Comparison of ENCODE assay signal across 8 cellular contexts in the genomic region with DNA sequence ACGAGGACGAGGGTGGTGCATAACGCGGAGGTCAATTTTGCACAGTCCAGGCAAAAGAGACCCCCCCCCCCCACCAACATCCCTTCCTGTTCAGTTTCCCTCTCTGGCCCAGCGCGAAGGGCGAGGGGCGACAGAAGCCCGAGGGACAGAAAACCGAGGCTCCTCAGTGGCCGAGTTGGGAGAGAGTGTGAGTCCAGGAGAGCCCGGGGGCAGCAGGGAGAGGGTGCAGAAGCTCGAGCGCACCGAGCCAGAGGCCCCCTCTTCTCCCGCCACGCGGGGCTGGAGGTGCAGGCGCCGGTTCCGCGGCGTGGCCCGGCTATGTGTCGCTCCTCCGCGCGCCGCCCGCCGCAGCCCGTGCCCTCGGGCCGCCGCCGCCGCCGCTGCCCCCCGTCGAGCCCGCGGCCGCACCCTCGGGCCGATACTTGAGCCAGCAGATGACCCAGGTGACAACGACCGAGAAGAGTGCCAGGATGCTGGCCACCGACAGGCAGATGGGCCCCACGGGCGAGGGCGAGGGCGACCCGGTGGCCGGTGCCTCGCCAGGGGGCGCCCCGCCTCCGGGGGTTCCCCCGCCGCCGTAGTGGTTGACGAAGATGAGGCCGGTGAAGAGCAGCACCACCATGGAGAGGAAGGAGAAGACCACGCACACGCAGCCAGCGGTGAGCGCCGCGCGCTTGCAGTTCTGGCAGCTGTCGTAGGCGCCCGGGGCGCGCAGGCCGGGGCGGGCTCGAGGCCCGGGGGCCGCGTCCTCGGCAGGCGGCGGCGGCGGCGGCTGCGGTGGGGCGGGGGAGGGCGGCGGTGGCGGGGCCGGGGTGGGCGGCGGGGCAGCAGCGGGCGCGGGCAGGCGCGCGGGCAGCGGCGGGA. TPM values are rescaled to one million over a fixed set of nuclear protein-coding genes. Genes with fewer than 3 reads are reported as not detected.
DNase-seq lines count a peak whose midpoint lies in the region; ATAC-seq and FAIRE-seq lines count a peak whose summit lies in the region.

No MANE protein-coding gene starts in this region.

- DNase-seq in NCI-H2196 (lab: John Stamatoyannopoulos, UW; ENCODE audit: unreplicated experiment) (peak; percentile 47), small intestine (no peak), inferior parietal cortex (ENCODE audit: extremely low spot score) (no peak)

- H4K20me1 ChIP-seq in BLaER1 = no peaks in the 10 kb centered on the region

- FAIRE-seq in small intestine (lab: Jason Lieb, UNC) = no peak

- H3K36me3 ChIP-seq in BLaER1 (no peaks in the 10 kb centered on the region), iPS-15b (ENCODE audit: control insufficient read depth, insufficient read depth, low read length) (no peaks in the 10 kb centered on the region), small intestine (ENCODE audit: control insufficient read depth in 2 of 2, insufficient read depth in 2 of 2, low read length in 2 of 2) (no peaks in the 10 kb centered on the region)

- H3K27me3 ChIP-seq in BLaER1 = peaks cover 9% of the 10 kb centered on the region; the same call in 1 of the 2 replicates
- H3K27me3 ChIP-seq in iPS-15b (ENCODE audit: control insufficient read depth, insufficient read depth, low read length) = peaks cover 88% of the 10 kb centered on the region
- peaks cover 0 to 10% of the 10 kb centered on the region in 2 donors for H3K27me3 ChIP-seq in small intestine (ENCODE audit: control insufficient read depth in 2 of 2, insufficient read depth in 2 of 2, low read length in 2 of 2)

- H3K36me3 Mint-ChIP-seq in activated naive CD8-positive, alpha-beta T cell = peaks cover 2% of the 10 kb centered on the region

- H3K4me3 ChIP-seq in BLaER1 (peak overlapping the region; percentile 78), iPS-15b (ENCODE audit: low read depth, low read length) (peak overlapping the region; percentile 54), small intestine (ENCODE audit: low read depth in 1 of 2, low read length in 2 of 2) (peak overlapping the region; percentile 20 to 57)

- H3K27me3 Mint-ChIP-seq in activated naive CD8-positive, alpha-beta T cell = peaks cover 52% of the 10 kb centered on the region

- no peaks in the 10 kb centered on the region for H3K9me3 ChIP-seq in BLaER1
- H3K9me3 ChIP-seq in iPS-15b (ENCODE audit: control insufficient read depth, insufficient read depth, low read length) = no peaks in the 10 kb centered on the region
- H3K9me3 ChIP-seq in small intestine (ENCODE audit: control insufficient read depth, low read depth) = no peaks in the 10 kb centered on the region

- H3K27ac ChIP-seq in BLaER1 = 0 out of 2 replicates have a peak overlapping the region, but pooled peaks have one; percentile 24
- H3K27ac ChIP-seq in small intestine (ENCODE audit: low read depth in 1 of 2, low read length in 1 of 2) = no peak overlapping the region

- H3K4me2 ChIP-seq in BLaER1 = peak overlapping the region; percentile 99

- H3K27ac Mint-ChIP-seq in activated naive CD8-positive, alpha-beta T cell = no peak overlapping the region

- no peaks in the 10 kb centered on the region for H3K9me3 Mint-ChIP-seq in activated naive CD8-positive, alpha-beta T cell (ENCODE audit: low read depth)

- H3K4me3 Mint-ChIP-seq in activated naive CD8-positive, alpha-beta T cell = peak overlapping the region; percentile 82

- ATAC-seq in GM18861 (IDR thresholded peaks at IDR 0.05; ENCODE audit: unreplicated experiment) (peak; percentile 26), HG03025 (IDR thresholded peaks at IDR 0.05; ENCODE audit: low FRiP score, unreplicated experiment) (peak; percentile 49)

- H3K9ac ChIP-seq in BLaER1 = peak overlapping the region; percentile 73
- no peak overlapping the region for H3K9ac ChIP-seq in iPS-15b (ENCODE audit: low read depth, low read length)

- H3K4me1 Mint-ChIP-seq in activated naive CD8-positive, alpha-beta T cell (ENCODE audit: low read depth) = peaks cover 6% of the 10 kb centered on the region

- WGBS in small intestine, 3 donors = 0 to 4% (median 1%) methylated on average over 54 to 103 of the region's 103 CpGs

- H3K4me1 ChIP-seq in BLaER1 = peaks cover 44% of the 10 kb centered on the region
- H3K4me1 ChIP-seq in iPS-15b (ENCODE audit: control insufficient read depth, insufficient read depth, low read length) = peaks cover 4% of the 10 kb centered on the region
- no peaks in the 10 kb centered on the region for H3K4me1 ChIP-seq in small intestine (ENCODE audit: control insufficient read depth in 2 of 2, insufficient read depth in 1 of 2, low read depth in 1 of 2, low read length in 1 of 2)

RNA-seq across cellular contexts. Expression of gene PAX3, which starts 20.1 kb away (rescaled TPM):
- polyA plus RNA-seq in small intestine = not detected
